ENCODE assay signal across 8 cellular contexts in genomic region chr3:186783731-186784515, GRCh38. TPM values are rescaled to one million over a fixed set of nuclear protein-coding genes. Genes with fewer than 3 reads are reported as not detected.
DNase-seq lines count a peak whose midpoint lies in the region; ATAC-seq and TF ChIP-seq lines count a peak whose summit lies in the region.

No MANE protein-coding gene starts in this region.

- no peaks in the 10 kb centered on the region for H3K27me3 Mint-ChIP-seq in activated naive CD8-positive, alpha-beta T cell treated with anti-CD3 and anti-CD28 coated beads, Interleukin-2, amount 10 ng/mL, durations not matched to agents 7 days and 5 days

- H3K9me3 ChIP-seq in ovary (no peaks in the 10 kb centered on the region), thymus (ENCODE audit: control insufficient read depth) (no peaks in the 10 kb centered on the region)

- H3K4me3 ChIP-seq in ovary: peak overlapping the region; percentile 97
- H3K4me3 ChIP-seq in thymus (ENCODE audit: low read length): peak overlapping the region; percentile 68

- H3K27ac ChIP-seq in ovary: peak overlapping the region; percentile 91 to 97
- H3K27ac ChIP-seq in thymus (ENCODE audit: low read depth): peak overlapping the region; percentile 92

- TF ChIP-seq CTCF in ovary (IDR thresholded peaks at IDR 0.05): peak in 1 of 3 donors; percentile 12

- peaks cover 14% of the 10 kb centered on the region for H3K4me1 ChIP-seq in ovary (ENCODE audit: insufficient read depth)
- H3K4me1 ChIP-seq in thymus (ENCODE audit: control insufficient read depth, insufficient read depth, low read length): peaks cover 18% of the 10 kb centered on the region

- H3K27me3 ChIP-seq in ovary (no peaks in the 10 kb centered on the region), thymus (ENCODE audit: control insufficient read depth, insufficient read depth) (no peaks in the 10 kb centered on the region)

- peaks cover 46% of the 10 kb centered on the region for H3K4me1 Mint-ChIP-seq in activated naive CD8-positive, alpha-beta T cell treated with anti-CD3 and anti-CD28 coated beads, Interleukin-2, amount 10 ng/mL, durations not matched to agents 7 days and 5 days

- 0% methylated on average over 40 to 56 of the region's 56 CpGs for WGBS in ovary, 3 donors
- under 1% methylated on average over 56 of the region's 56 CpGs for WGBS in thymus

- H3K36me3 Mint-ChIP-seq in activated naive CD8-positive, alpha-beta T cell treated with anti-CD3 and anti-CD28 coated beads, Interleukin-2, amount 10 ng/mL, durations not matched to agents 7 days and 5 days: peaks cover 49% of the 10 kb centered on the region

- no peaks in the 10 kb centered on the region for H3K9me3 Mint-ChIP-seq in activated naive CD8-positive, alpha-beta T cell treated with anti-CD3 and anti-CD28 coated beads, Interleukin-2, amount 10 ng/mL, durations not matched to agents 7 days and 5 days

- peak overlapping the region; percentile 100 for H3K4me3 Mint-ChIP-seq in activated naive CD8-positive, alpha-beta T cell treated with anti-CD3 and anti-CD28 coated beads, Interleukin-2, amount 10 ng/mL, durations not matched to agents 7 days and 5 days

- POLR2A ChIA-PET in activated naive CD8-positive, alpha-beta T cell treated with anti-CD3 and anti-CD28 coated beads, Interleukin-2, amount 10 ng/mL, durations not matched to agents 7 days and 5 days (lab: Charles Lee): interaction anchor here (0.6 to 4.6 kb wide), 39 partner anchors 8 to 1142 kb away, joined by 3 to 117 read pairs (median 5); partner anchors contain the start of genes AHSG, DNAJB11, RFC4 and RPL39L

- H3K36me3 ChIP-seq in ovary (no peaks in the 10 kb centered on the region), thymus (ENCODE audit: control insufficient read depth, insufficient read depth) (peaks cover 41% of the 10 kb centered on the region)

- DNase-seq in ELF-1 (ENCODE audit: low read depth, low spot score) (peak; percentile 81), Kasumi-1 (lab: John Stamatoyannopoulos, UW) (peak; percentile 21 to 28), Right ventricle myocardium superior (peak; percentile 91), ovary (peak; percentile 85 to 91 (median 89))
- DNase-seq in activated naive CD8-positive, alpha-beta T cell treated with anti-CD3 and anti-CD28 coated beads, Interleukin-2, amount 10 ng/mL, durations not matched to agents 7 days and 5 days: peak; percentile 90

- peak; percentile 2 for TF ChIP-seq POLR2A in ovary (IDR thresholded peaks at IDR 0.05)

- peak overlapping the region; percentile 99 for H3K27ac Mint-ChIP-seq in activated naive CD8-positive, alpha-beta T cell treated with anti-CD3 and anti-CD28 coated beads, Interleukin-2, amount 10 ng/mL, durations not matched to agents 7 days and 5 days

- no peak for TF ChIP-seq EP300 in ovary (IDR thresholded peaks at IDR 0.05)

- intact Hi-C loops in Right ventricle myocardium superior (cut with DNase I) (no loop called here), ovary (cut with DNase I) (loop anchor here in 2 of 4 donors (5.0 to 10.0 kb wide), 3 partner anchors 38 to 849 kb away; partner anchors contain the start of gene TRA2B (in 2 of the 2))

- ATAC-seq in GM21825 (IDR thresholded peaks at IDR 0.05; ENCODE audit: unreplicated experiment) (peak; percentile 73), SK-N-SH treated with all-trans-retinoic acid at 6 μM for 48 hours (peak; percentile 84), Right ventricle myocardium superior (ENCODE audit: poor library complexity) (peak; percentile 91)
- ATAC-seq in activated naive CD8-positive, alpha-beta T cell treated with anti-CD3 and anti-CD28 coated beads, Interleukin-2, amount 10 ng/mL, durations not matched to agents 7 days and 5 days (ENCODE audit: low read depth): peak; percentile 74

TF ChIP-seq in SK-N-SH treated with all-trans-retinoic acid at 6 μM for 48 hours, 23 proteins besides CTCF, POLR2A, EP300 and RAD21:
- TF ChIP-seq TOX (CRISPR knock-in tag; IDR thresholded peaks at IDR 0.05; ENCODE audit: borderline replicate concordance) (no peak), GLIS3 (CRISPR knock-in tag; IDR thresholded peaks at IDR 0.05) (0 out of 2 replicates have a peak, but pooled peaks have one; percentile 22), CREB5 (CRISPR knock-in tag; IDR thresholded peaks at IDR 0.05; ENCODE audit: low read depth) (no peak; the same call in 1 of the 2 replicates), SNAI2 (CRISPR knock-in tag; IDR thresholded peaks at IDR 0.05) (no peak), ZNF8 (CRISPR knock-in tag; IDR thresholded peaks at IDR 0.05) (no peak), ISL1 (CRISPR knock-in tag; IDR thresholded peaks at IDR 0.05) (no peak), CSRNP3 (CRISPR knock-in tag; IDR thresholded peaks at IDR 0.05) (0 out of 2 replicates have a peak, but pooled peaks have one; percentile 6), OSR1 (CRISPR knock-in tag; IDR thresholded peaks at IDR 0.05) (no peak), ESRRG (CRISPR knock-in tag; IDR thresholded peaks at IDR 0.05) (no peak), BACH2 (CRISPR knock-in tag; IDR thresholded peaks at IDR 0.05; ENCODE audit: borderline replicate concordance) (no peak), RARB (CRISPR knock-in tag; IDR thresholded peaks at IDR 0.05) (no peak), ZFP3 (CRISPR knock-in tag; IDR thresholded peaks at IDR 0.05) (no peak)
- TF ChIP-seq, protein P1, sequence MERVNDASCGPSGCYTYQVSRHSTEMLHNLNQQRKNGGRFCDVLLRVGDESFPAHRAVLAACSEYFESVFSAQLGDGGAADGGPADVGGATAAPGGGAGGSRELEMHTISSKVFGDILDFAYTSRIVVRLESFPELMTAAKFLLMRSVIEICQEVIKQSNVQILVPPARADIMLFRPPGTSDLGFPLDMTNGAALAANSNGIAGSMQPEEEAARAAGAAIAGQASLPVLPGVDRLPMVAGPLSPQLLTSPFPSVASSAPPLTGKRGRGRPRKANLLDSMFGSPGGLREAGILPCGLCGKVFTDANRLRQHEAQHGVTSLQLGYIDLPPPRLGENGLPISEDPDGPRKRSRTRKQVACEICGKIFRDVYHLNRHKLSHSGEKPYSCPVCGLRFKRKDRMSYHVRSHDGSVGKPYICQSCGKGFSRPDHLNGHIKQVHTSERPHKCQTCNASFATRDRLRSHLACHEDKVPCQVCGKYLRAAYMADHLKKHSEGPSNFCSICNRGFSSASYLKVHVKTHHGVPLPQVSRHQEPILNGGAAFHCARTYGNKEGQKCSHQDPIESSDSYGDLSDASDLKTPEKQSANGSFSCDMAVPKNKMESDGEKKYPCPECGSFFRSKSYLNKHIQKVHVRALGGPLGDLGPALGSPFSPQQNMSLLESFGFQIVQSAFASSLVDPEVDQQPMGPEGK (CRISPR knock-in tag; IDR thresholded peaks at IDR 0.05; ENCODE audit: borderline replicate concordance): peak; percentile 98

RNA-seq across cellular contexts. Expression of gene EIF4A2, which starts 0.5 kb away (rescaled TPM):
- 100 to 1,000 TPM; 479 to 483 TPM for total RNA-seq in activated naive CD8-positive, alpha-beta T cell treated with anti-CD3 and anti-CD28 coated beads, Interleukin-2, amount 10 ng/mL, durations not matched to agents 7 days and 5 days
- total RNA-seq in Right ventricle myocardium superior (415 TPM), ovary (100 to 1,000 TPM; 347 to 961 (median 629) TPM)
- polyA plus RNA-seq in ovary (100 to 1,000 TPM; 774 to 842 TPM), thymus (595 TPM)

RNA-seq across cellular contexts. Expression of gene RFC4, which starts 22.4 kb away (rescaled TPM):
- total RNA-seq in activated naive CD8-positive, alpha-beta T cell treated with anti-CD3 and anti-CD28 coated beads, Interleukin-2, amount 10 ng/mL, durations not matched to agents 7 days and 5 days: 10 to 100 TPM; 75.2 to 77.6 TPM
- total RNA-seq in Right ventricle myocardium superior: 8.6 TPM
- 10 to 100 TPM; 11.9 to 17.8 (median 13.8) TPM for total RNA-seq in ovary
- 10 to 100 TPM; 12.3 to 18.6 TPM for polyA plus RNA-seq in ovary
- polyA plus RNA-seq in thymus: 28.2 TPM

RNA-seq across cellular contexts. Expression of gene ADIPOQ, which starts 58.6 kb away (rescaled TPM):
- not detected for total RNA-seq in activated naive CD8-positive, alpha-beta T cell treated with anti-CD3 and anti-CD28 coated beads, Interleukin-2, amount 10 ng/mL, durations not matched to agents 7 days and 5 days
- total RNA-seq in Right ventricle myocardium superior (8.2 TPM), ovary (1 to 10 TPM in 1 of 7 donors, not detected in 6; 1.1 TPM)
- polyA plus RNA-seq in ovary (1 to 10 TPM in 1 of 2 donors, not detected in 1; 6.0 TPM), thymus (0.34 TPM)

Comparison
In these comparisons a context has a peak if more than half of its experiments do, and no peak if none do; other contexts are left out.
1. Peak in every context shown above with its lines: DNase-seq, ATAC-seq, H3K4me3 ChIP-seq and H3K27ac ChIP-seq.
2. DNase-seq: peak in every context shown above with its lines; median percentile 91 in Right ventricle myocardium superior; 90 in activated naive CD8-positive, alpha-beta T cell treated with anti-CD3 and anti-CD28 coated beads, Interleukin-2, amount 10 ng/mL, durations not matched to agents 7 days and 5 days; 89 in ovary; 81 in ELF-1; 24 in Kasumi-1.